In the genomic region with DNA sequence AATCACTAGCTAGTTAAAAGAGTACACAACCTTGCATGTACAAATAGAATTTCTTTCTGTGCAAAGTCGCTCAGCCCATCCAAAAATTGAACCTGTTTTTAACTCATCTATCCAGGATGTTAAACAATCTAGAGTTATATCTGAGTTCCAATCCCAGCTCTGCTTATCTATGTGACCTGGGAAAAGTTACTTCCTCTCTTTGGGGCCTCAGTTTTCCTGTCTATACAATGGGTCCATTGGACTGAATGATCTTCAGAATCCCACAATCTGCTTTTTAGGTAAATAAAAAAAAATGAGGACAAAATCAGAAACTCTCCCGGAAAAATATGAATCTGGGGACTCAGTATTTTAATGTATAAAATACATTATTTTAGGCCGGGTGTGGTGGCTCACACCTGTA, we compare ENCODE assay signal across 8 cellular contexts.
"Had no signal": no experiment of that assay in that cellular context is flagged by ENCODE, and none has a peak within 500 bp of the region (broad histone marks: within the 10 kb centered on the region; RNA-seq: fewer than 3 reads in every experiment).

No MANE protein-coding gene starts in this region.

- H3K4me3 ChIP-seq: GM12878 had no signal

- FAIRE-seq: G401.6, GM12878, GM12891, GM12892, GM18507, GM19239 had no signal

- ATAC-seq: GM12878 had no signal

- DNase-seq: GDM1, GF-D8 had no signal
